7 cellular contexts compared by ENCODE assay signal in genomic region chr15:67097893-67098740, GRCh38. TPM values are rescaled to one million over a fixed set of nuclear protein-coding genes. Genes with fewer than 3 reads are reported as not detected.
A peak's percentile ranks its signal among the peaks of the same experiment; 100 is the strongest.
DNase-seq lines count a peak whose midpoint lies in the region; ATAC-seq and TF ChIP-seq lines count a peak whose summit lies in the region.

No MANE protein-coding gene starts in this region.

- POLR2A ChIA-PET in HEK293T (lab: Yijun Ruan, JAX) = no interaction called here

- peaks cover 59% of the 10 kb centered on the region for H3K36me3 Mint-ChIP-seq in activated T-helper 1 cell treated with anti-CD3 and anti-CD28 coated beads, Interleukin-12 subunit alpha, Interleukin-12 subunit beta, Interleukin-2, Interleukin-4 antibody, amounts not matched to agents 30 ng/mL and 10 ng/mL and 1 ng/mL, durations not matched to agents 14 hours and 24 hours and 36 hours (ENCODE audit: low read depth)
- H3K36me3 Mint-ChIP-seq in stimulated activated effector memory CD8-positive, alpha-beta T cell treated with anti-CD3 and anti-CD28 coated beads, Interleukin-12 subunit alpha, Interleukin-12 subunit beta, amount 100 ng/mL, for 72 hours = peaks cover 36% of the 10 kb centered on the region

- CTCF ChIA-PET in HEK293T (lab: Yijun Ruan, JAX) = no interaction called here

- H3K27me3 Mint-ChIP-seq in activated T-helper 1 cell treated with anti-CD3 and anti-CD28 coated beads, Interleukin-12 subunit alpha, Interleukin-12 subunit beta, Interleukin-2, Interleukin-4 antibody, amounts not matched to agents 30 ng/mL and 10 ng/mL and 1 ng/mL, durations not matched to agents 14 hours and 24 hours and 36 hours (ENCODE audit: insufficient read depth) = no peaks in the 10 kb centered on the region

- peak; percentile 44 for DNase-seq in activated T-helper 1 cell treated with anti-CD3 and anti-CD28 coated beads, Interleukin-12 subunit alpha, Interleukin-12 subunit beta, Interleukin-2, Interleukin-4 antibody, amounts not matched to agents 30 ng/mL and 10 ng/mL and 1 ng/mL, durations not matched to agents 14 hours and 24 hours and 36 hours (ENCODE audit: low spot score)
- DNase-seq in left ventricle myocardium superior = peak; percentile 53
- no peak for DNase-seq in stimulated activated effector memory CD8-positive, alpha-beta T cell treated with anti-CD3 and anti-CD28 coated beads, Interleukin-12 subunit alpha, Interleukin-12 subunit beta, amount 100 ng/mL, for 72 hours (ENCODE audit: low spot score in 2 of 2)
- DNase-seq in GOT3 (lab: John Stamatoyannopoulos, UW) = no peak
- no peak for DNase-seq in HEK293T (ENCODE audit: extremely low spot score)
- no peak for DNase-seq in HuH-7 (ENCODE audit: low spot score)

- no peaks in the 10 kb centered on the region for H3K9me3 ChIP-seq in KOPT-K1 (ENCODE audit: insufficient read depth, low read length, poor library complexity, severe bottlenecking)

- intact Hi-C loops in activated T-helper 1 cell treated with anti-CD3 and anti-CD28 coated beads, Interleukin-12 subunit alpha, Interleukin-12 subunit beta, Interleukin-2, Interleukin-4 antibody, amounts not matched to agents 30 ng/mL and 10 ng/mL and 1 ng/mL, durations not matched to agents 14 hours and 24 hours and 36 hours (cut with micrococcal nuclease) = no loop called here
- intact Hi-C loops in left ventricle myocardium superior (cut with micrococcal nuclease) = no loop called here

- peak; percentile 75 for ATAC-seq in left ventricle myocardium superior
- no peak for ATAC-seq in stimulated activated effector memory CD8-positive, alpha-beta T cell treated with anti-CD3 and anti-CD28 coated beads, Interleukin-12 subunit alpha, Interleukin-12 subunit beta, amount 100 ng/mL, for 72 hours

- H3K4me3 Mint-ChIP-seq in activated T-helper 1 cell treated with anti-CD3 and anti-CD28 coated beads, Interleukin-12 subunit alpha, Interleukin-12 subunit beta, Interleukin-2, Interleukin-4 antibody, amounts not matched to agents 30 ng/mL and 10 ng/mL and 1 ng/mL, durations not matched to agents 14 hours and 24 hours and 36 hours = peak overlapping the region; percentile 83
- no peak overlapping the region for H3K4me3 Mint-ChIP-seq in stimulated activated effector memory CD8-positive, alpha-beta T cell treated with anti-CD3 and anti-CD28 coated beads, Interleukin-12 subunit alpha, Interleukin-12 subunit beta, amount 100 ng/mL, for 72 hours

- no peaks in the 10 kb centered on the region for H3K9me3 Mint-ChIP-seq in activated T-helper 1 cell treated with anti-CD3 and anti-CD28 coated beads, Interleukin-12 subunit alpha, Interleukin-12 subunit beta, Interleukin-2, Interleukin-4 antibody, amounts not matched to agents 30 ng/mL and 10 ng/mL and 1 ng/mL, durations not matched to agents 14 hours and 24 hours and 36 hours
- no peaks in the 10 kb centered on the region for H3K9me3 Mint-ChIP-seq in stimulated activated effector memory CD8-positive, alpha-beta T cell treated with anti-CD3 and anti-CD28 coated beads, Interleukin-12 subunit alpha, Interleukin-12 subunit beta, amount 100 ng/mL, for 72 hours

- peaks cover 65% of the 10 kb centered on the region for H3K4me1 Mint-ChIP-seq in activated T-helper 1 cell treated with anti-CD3 and anti-CD28 coated beads, Interleukin-12 subunit alpha, Interleukin-12 subunit beta, Interleukin-2, Interleukin-4 antibody, amounts not matched to agents 30 ng/mL and 10 ng/mL and 1 ng/mL, durations not matched to agents 14 hours and 24 hours and 36 hours (ENCODE audit: low read depth)
- peaks cover 63% of the 10 kb centered on the region for H3K4me1 Mint-ChIP-seq in stimulated activated effector memory CD8-positive, alpha-beta T cell treated with anti-CD3 and anti-CD28 coated beads, Interleukin-12 subunit alpha, Interleukin-12 subunit beta, amount 100 ng/mL, for 72 hours

- peak overlapping the region; percentile 79 for H3K27ac ChIP-seq in KOPT-K1 (ENCODE audit: low read depth, low read length, poor library complexity, severe bottlenecking)

- H3K36me3 ChIP-seq in KOPT-K1 (ENCODE audit: insufficient read depth, low read length) = no peaks in the 10 kb centered on the region

- H3K27ac Mint-ChIP-seq in activated T-helper 1 cell treated with anti-CD3 and anti-CD28 coated beads, Interleukin-12 subunit alpha, Interleukin-12 subunit beta, Interleukin-2, Interleukin-4 antibody, amounts not matched to agents 30 ng/mL and 10 ng/mL and 1 ng/mL, durations not matched to agents 14 hours and 24 hours and 36 hours = peak overlapping the region; percentile 95
- H3K27ac Mint-ChIP-seq in stimulated activated effector memory CD8-positive, alpha-beta T cell treated with anti-CD3 and anti-CD28 coated beads, Interleukin-12 subunit alpha, Interleukin-12 subunit beta, amount 100 ng/mL, for 72 hours = peak overlapping the region; percentile 95

TF ChIP-seq in HEK293T, 16 proteins besides CTCF, POLR2A, EP300 and RAD21:
- no peak for TF ChIP-seq TARDBP (IDR thresholded peaks at IDR 0.05)
- TF ChIP-seq NFRKB (IDR thresholded peaks at IDR 0.05) = no peak
- no peak for TF ChIP-seq FOXM1 (IDR thresholded peaks at IDR 0.05; ENCODE audit: borderline replicate concordance)
- no peak for TF ChIP-seq HDGF (IDR thresholded peaks at IDR 0.05; ENCODE audit: borderline replicate concordance)
- no peak for TF ChIP-seq LEF1 (IDR thresholded peaks at IDR 0.05; ENCODE audit: borderline replicate concordance)
- TF ChIP-seq SP1 (IDR thresholded peaks at IDR 0.05) = no peak
- no peak for TF ChIP-seq CTBP1 (IDR thresholded peaks at IDR 0.05; ENCODE audit: borderline replicate concordance)
- TF ChIP-seq BHLHE40 (IDR thresholded peaks at IDR 0.05; ENCODE audit: borderline replicate concordance) = no peak
- no peak for TF ChIP-seq ARNT (IDR thresholded peaks at IDR 0.05)
- no peak for TF ChIP-seq ELF4 (IDR thresholded peaks at IDR 0.05)

RNA-seq across cellular contexts. Expression of gene SMAD3, which starts 32.7 kb away (rescaled TPM):
- 80.2 and 80.4 TPM in 2 replicates for total RNA-seq in activated T-helper 1 cell treated with anti-CD3 and anti-CD28 coated beads, Interleukin-12 subunit alpha, Interleukin-12 subunit beta, Interleukin-2, Interleukin-4 antibody, amounts not matched to agents 30 ng/mL and 10 ng/mL and 1 ng/mL, durations not matched to agents 14 hours and 24 hours and 36 hours
- 16.7 TPM for total RNA-seq in left ventricle myocardium superior

Comparison
In these comparisons a context has a peak if more than half of its experiments do, and no peak if none do; other contexts are left out.
1. DNase-seq: peak in activated T-helper 1 cell treated with anti-CD3 and anti-CD28 coated beads, Interleukin-12 subunit alpha, Interleukin-12 subunit beta, Interleukin-2, Interleukin-4 antibody, amounts not matched to agents 30 ng/mL and 10 ng/mL and 1 ng/mL, durations not matched to agents 14 hours and 24 hours and 36 hours (single experiment) and left ventricle myocardium superior (single experiment); none in stimulated activated effector memory CD8-positive, alpha-beta T cell treated with anti-CD3 and anti-CD28 coated beads, Interleukin-12 subunit alpha, Interleukin-12 subunit beta, amount 100 ng/mL, for 72 hours (0 of 2), GOT3 (single experiment), HEK293T (single experiment) and HuH-7 (single experiment).